Comparison of ENCODE assay signal across 19 cellular contexts in the genomic region with DNA sequence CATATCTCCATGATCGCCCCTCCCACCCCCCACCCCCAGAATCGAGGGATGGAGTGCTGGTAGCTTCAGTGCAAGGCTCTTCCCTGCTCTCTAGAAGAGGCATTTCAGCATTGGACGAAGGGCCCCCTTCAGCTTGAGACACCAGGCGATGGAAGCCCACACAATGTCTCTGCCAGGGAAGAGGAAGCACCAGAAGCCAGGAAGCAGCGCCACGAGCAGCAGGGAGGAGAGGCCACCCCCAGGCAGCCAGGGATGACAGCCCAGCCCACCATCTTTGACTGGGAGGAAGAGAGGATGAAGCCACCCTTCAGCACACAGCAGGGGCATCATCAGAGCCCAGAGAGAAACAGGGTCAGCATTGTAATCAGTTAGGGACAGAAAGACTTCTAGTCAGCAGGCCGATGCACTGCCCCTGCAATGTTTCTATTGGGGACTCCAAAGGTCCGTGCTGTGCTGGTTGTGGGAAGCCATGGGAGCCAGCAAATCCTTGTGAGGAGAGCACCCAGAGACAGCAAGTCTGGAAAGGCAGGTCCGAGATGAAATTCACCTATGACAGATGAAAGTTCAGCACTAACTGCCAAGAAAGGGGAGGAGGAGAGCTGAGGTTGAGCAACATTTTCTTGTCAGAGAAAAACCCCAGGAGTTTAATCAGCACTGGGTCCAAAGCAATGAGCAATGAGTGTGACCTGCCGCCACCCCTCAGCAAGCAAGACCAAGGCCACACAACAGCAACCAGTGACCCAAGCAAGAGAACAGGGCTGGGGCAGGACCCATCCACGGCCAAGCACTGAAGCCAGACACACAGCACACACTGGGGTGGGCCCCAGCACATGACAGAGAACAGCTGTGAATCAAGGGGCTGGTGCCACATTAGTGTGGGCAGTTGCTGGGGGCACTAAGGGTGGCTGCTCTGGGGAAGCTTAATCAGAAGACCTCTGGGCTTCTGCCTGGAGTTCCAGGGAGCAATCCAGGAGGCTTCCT. TPM values are rescaled to one million over a fixed set of nuclear protein-coding genes. Genes with fewer than 3 reads are reported as not detected.
DNase-seq lines count a peak whose midpoint lies in the region; ATAC-seq, FAIRE-seq and TF ChIP-seq lines count a peak whose summit lies in the region.
"Had no signal": no experiment of that assay in that cellular context is flagged by ENCODE, and none has a peak within 500 bp of the region (broad histone marks: within the 10 kb centered on the region; RNA-seq: fewer than 3 reads in every experiment).

No MANE protein-coding gene starts in this region.

- H3K4me1 Mint-ChIP-seq in activated CD8-positive, alpha-beta memory T cell treated with anti-CD3 and anti-CD28 coated beads, Interleukin-2, amount 10 ng/mL, durations not matched to agents 7 days and 5 days: no peaks in the 10 kb centered on the region
- H3K4me1 Mint-ChIP-seq: T-helper 17 cell had no signal

- peak; percentile 25 for DNase-seq in activated CD8-positive, alpha-beta memory T cell treated with anti-CD3 and anti-CD28 coated beads, Interleukin-2, amount 10 ng/mL, durations not matched to agents 7 days and 5 days
- no peak for DNase-seq in activated CD8-positive, alpha-beta memory T cell treated with anti-CD3 and anti-CD28 coated beads, Interleukin-2, amount 50 U/mL, for 4 hours
- DNase-seq in ecto neural progenitor cell (ENCODE audit: low spot score) (peak; percentile 33), HepG2 (ENCODE audit: low spot score) (peak; percentile 52), tibial nerve (ENCODE audit: low spot score in 2 of 2) (peak; percentile 61 to 63), NAMALWA (ENCODE audit: low spot score) (no peak), T1000 (lab: John Stamatoyannopoulos, UW) (no peak), NCI-H2081 treated with DMSO at 0.1 percent for 48 hours (lab: John Stamatoyannopoulos, UW) (no peak)
- DNase-seq: activated CD4-positive, alpha-beta T cell treated with anti-CD3 and anti-CD28 coated beads for 4 hours; DMS 273 treated with DMSO at 0.1 percent for 48 hours; effector memory CD4-positive, alpha-beta T cell; heart right ventricle; lower lobe of right lung; occipital lobe; PC-3; stimulated activated CD8-positive, alpha-beta memory T cell treated with anti-CD3 and anti-CD28 coated beads, Interleukin-4, amount 100 ng/mL, for 48 hours; T-helper 17 cell; upper lobe of right lung had no signal

- BruUV-seq in HepG2 (replicated peaks; lab: Mats Ljungman, UMichigan): no TSS peak

- no peak overlapping the region for H3K9ac ChIP-seq in HepG2 (ENCODE audit: insufficient read depth, low read depth, low read length)

- H3K36me3 ChIP-seq in HepG2 (replicated peaks in 1 of 2; ENCODE audit: control insufficient read depth in 1 of 2, insufficient read depth in 2 of 2, low read length in 2 of 2) (no peaks in the 10 kb centered on the region), tibial nerve (peaks cover 0 to 4% (median 0%) of the 10 kb centered on the region in 3 donors)
- H3K36me3 ChIP-seq: ascending aorta, heart right ventricle, lower lobe of right lung, upper lobe of right lung had no signal

- intact Hi-C loops in HepG2 (cut with micrococcal nuclease; ENCODE audit: unreplicated experiment): no loop called here

- H3K27me3 ChIP-seq in HepG2 (ENCODE audit: control insufficient read depth in 1 of 2, insufficient read depth in 2 of 2, low read length in 2 of 2) (0 out of 5 replicates have a peak, but pooled peaks cover 2 to 5% of the 10 kb centered on the region in 2 experiments), tibial nerve (no peaks in the 10 kb centered on the region)
- H3K27me3 ChIP-seq: ascending aorta, heart right ventricle, upper lobe of right lung had no signal

- H3K9me3 ChIP-seq in HepG2 (ENCODE audit: low read length) (no peaks in the 10 kb centered on the region), tibial nerve (no peaks in the 10 kb centered on the region)
- H3K9me3 ChIP-seq: ascending aorta, heart right ventricle, lower lobe of right lung, upper lobe of right lung had no signal

- 12% methylated on average over 10 of the region's 11 CpGs for WGBS in HepG2 (ENCODE audit: low lambda C conversion rate)
- WGBS in tibial nerve, 2 donors: 46 to 55% methylated on average over 11 of the region's 11 CpGs

- no peaks in the 10 kb centered on the region for H3K27me3 Mint-ChIP-seq in activated CD8-positive, alpha-beta memory T cell treated with anti-CD3 and anti-CD28 coated beads, Interleukin-2, amount 10 ng/mL, durations not matched to agents 7 days and 5 days

- in situ Hi-C loops in HepG2 (cut with HindIII; ENCODE audit: extremely low pct_ligation_motif_present, low pct_unique_long_range_greater_than_20kb): no loop called here

- no peaks in the 10 kb centered on the region for H4K20me1 ChIP-seq in HepG2 (ENCODE audit: insufficient read depth, low read length)

- H3K27ac Mint-ChIP-seq in activated CD8-positive, alpha-beta memory T cell treated with anti-CD3 and anti-CD28 coated beads, Interleukin-2, amount 10 ng/mL, durations not matched to agents 7 days and 5 days: no peak overlapping the region
- H3K27ac Mint-ChIP-seq: T-helper 17 cell had no signal

- H2AFZ ChIP-seq in HepG2 (ENCODE audit: low read length): no peak overlapping the region

- TF ChIP-seq POLR2A in HepG2 (IDR thresholded peaks at IDR 0.05; ENCODE audit: insufficient read depth in 1 of 2, low read depth in 2 of 2, low read length in 2 of 2) (no peak), tibial nerve (IDR thresholded peaks at IDR 0.05) (no peak)

- no peaks in the 10 kb centered on the region for H3K36me3 Mint-ChIP-seq in activated CD8-positive, alpha-beta memory T cell treated with anti-CD3 and anti-CD28 coated beads, Interleukin-2, amount 10 ng/mL, durations not matched to agents 7 days and 5 days

- H3K4me3 Mint-ChIP-seq in activated CD8-positive, alpha-beta memory T cell treated with anti-CD3 and anti-CD28 coated beads, Interleukin-2, amount 10 ng/mL, durations not matched to agents 7 days and 5 days: no peak overlapping the region
- H3K4me3 Mint-ChIP-seq: T-helper 17 cell had no signal

- H3K27ac ChIP-seq in HepG2 (ENCODE audit: extremely low read length, insufficient read depth, low read length) (no peak overlapping the region), tibial nerve (peak overlapping the region in 1 of 4 donors; percentile 41)
- H3K27ac ChIP-seq: ascending aorta, heart right ventricle, lower lobe of right lung, upper lobe of right lung had no signal

- peaks cover 48% of the 10 kb centered on the region for H3K4me1 ChIP-seq in HepG2 (ENCODE audit: insufficient read depth, low read length)
- H3K4me1 ChIP-seq in tibial nerve: peaks cover 0 to 8% (median 0%) of the 10 kb centered on the region in 4 donors
- H3K4me1 ChIP-seq: ascending aorta, lower lobe of right lung, upper lobe of right lung had no signal

- peak; percentile 88 for FAIRE-seq in HepG2 (lab: Jason Lieb, UNC)

- no peak for TF ChIP-seq RAD21 in HepG2 (CRISPR knock-in tag; IDR thresholded peaks at IDR 0.05)

- no peak for ATAC-seq in activated CD8-positive, alpha-beta memory T cell treated with anti-CD3 and anti-CD28 coated beads, Interleukin-2, amount 10 ng/mL, durations not matched to agents 7 days and 5 days
- ATAC-seq in HepG2: peak; percentile 76
- ATAC-seq: PC-3, T-helper 17 cell, upper lobe of right lung had no signal

- H3K4me3 ChIP-seq in HepG2 (replicated peaks in 1 of 3; ENCODE audit: insufficient read depth in 1 of 3, low read depth in 2 of 3, low read length in 3 of 3) (peak overlapping the region in 1 of 3 experiments; percentile 25; a peak in 1 of 6 replicates), tibial nerve (no peak overlapping the region)
- H3K4me3 ChIP-seq: ascending aorta, heart right ventricle, lower lobe of right lung, upper lobe of right lung had no signal

- no peaks in the 10 kb centered on the region for H3K9me3 Mint-ChIP-seq in activated CD8-positive, alpha-beta memory T cell treated with anti-CD3 and anti-CD28 coated beads, Interleukin-2, amount 10 ng/mL, durations not matched to agents 7 days and 5 days (ENCODE audit: low read depth)

- peak overlapping the region; percentile 50 for H3K4me2 ChIP-seq in HepG2 (ENCODE audit: low read depth, low read length)

- POLR2A ChIA-PET in HepG2 (lab: Yijun Ruan, JAX): interaction anchor here (1.0 to 1.2 kb wide), 3 partner anchors 36 to 54 kb away, joined by 3 read pairs; partner anchors contain the start of gene DEPP1

- CTCF ChIA-PET in activated CD8-positive, alpha-beta memory T cell treated with anti-CD3 and anti-CD28 coated beads, Interleukin-2, amount 10 ng/mL, durations not matched to agents 7 days and 5 days (lab: Charles Lee): no interaction called here
- CTCF ChIA-PET in HepG2 (lab: Yijun Ruan, JAX; ENCODE audit: low intra/inter-chr PET ratio, low total read pairs): no interaction called here

- no peak for TF ChIP-seq CTCF in HepG2 (CRISPR knock-in tag; IDR thresholded peaks at IDR 0.05)
- TF ChIP-seq CTCF in tibial nerve (IDR thresholded peaks at IDR 0.05): no peak

- TF ChIP-seq EP300 in HepG2 (IDR thresholded peaks at IDR 0.05; ENCODE audit: low read depth in 2 of 2, low read length in 2 of 2): peak in 1 of 2 experiments; percentile 40; a peak in 1 of 4 replicates
- no peak for TF ChIP-seq EP300 in HepG2 (CRISPR knock-in tag; IDR thresholded peaks at IDR 0.05; ENCODE audit: borderline replicate concordance)
- TF ChIP-seq EP300 in tibial nerve (IDR thresholded peaks at IDR 0.05): peak in 1 of 2 donors; percentile 62

- H3K79me2 ChIP-seq in HepG2 (ENCODE audit: insufficient read depth, low read length): no peaks in the 10 kb centered on the region

RNA-seq across cellular contexts. Expression of gene TMEM72, which starts 15.9 kb away (rescaled TPM):
- not detected for total RNA-seq in activated CD8-positive, alpha-beta memory T cell treated with anti-CD3 and anti-CD28 coated beads, Interleukin-2, amount 10 ng/mL, durations not matched to agents 7 days and 5 days
- total RNA-seq in HepG2 (2016; rRNA removed; fragmentation: Illumina TruSeq; extraction: Trizol) (0.04 TPM in 1 of 2 replicates, not detected in the other), tibial nerve (under 1 TPM in 2 of 4 donors, not detected in 2; 0.20 to 0.21 TPM)
- total RNA-seq in HepG2 (2016; cell fraction: cytosol; rRNA removed; fragmentation: Illumina TruSeq; extraction: Trizol; ENCODE audit: low read depth): 0.09 TPM in 1 of 2 replicates, not detected in the other
- 0.04 TPM in 1 of 2 replicates, not detected in the other for total RNA-seq in HepG2 (2016; cell fraction: insoluble cytoplasmic fraction; rRNA removed; fragmentation: Illumina TruSeq; extraction: Trizol)
- 0.12 TPM in 1 of 2 replicates, not detected in the other for total RNA-seq in HepG2 (2016; cell fraction: membrane; rRNA removed; fragmentation: Illumina TruSeq; extraction: Trizol)
- 0.16 and 0.19 TPM in 2 replicates for total RNA-seq in HepG2 (2016; cell fraction: nucleus; rRNA removed; fragmentation: Illumina TruSeq; extraction: Trizol)
- polyA plus RNA-seq in HepG2 (2011; rRNA removed): not detected in 2 replicates
- not detected in 2 replicates for polyA plus RNA-seq in HepG2 (2011; cell fraction: cytosol; rRNA removed)
- not detected in 2 replicates for polyA plus RNA-seq in HepG2 (2011; cell fraction: nucleus; rRNA removed)
- not detected in 2 replicates for polyA plus RNA-seq in HepG2 (2012)
- polyA plus RNA-seq in HepG2 (2016; cell fraction: cytosol; fragmentation: Illumina TruSeq; extraction: Trizol; ENCODE audit: low read depth): not detected in 2 replicates
- not detected in 2 replicates for polyA plus RNA-seq in HepG2 (2016; cell fraction: insoluble cytoplasmic fraction; fragmentation: Illumina TruSeq; extraction: Trizol; ENCODE audit: low read depth)
- not detected in 2 replicates for polyA plus RNA-seq in HepG2 (2016; cell fraction: membrane; fragmentation: Illumina TruSeq; extraction: Trizol; ENCODE audit: low read depth)
- not detected in 2 replicates for polyA plus RNA-seq in HepG2 (2016; cell fraction: nucleus; fragmentation: Illumina TruSeq; extraction: Trizol; ENCODE audit: insufficient read depth, low read depth)
- polyA minus RNA-seq in HepG2 (2011; rRNA and poly(A)+ RNA removed; ENCODE audit: low replicate concordance): not detected in 2 replicates
- polyA minus RNA-seq in HepG2 (2011; cell fraction: cytosol; rRNA and poly(A)+ RNA removed): not detected in 2 replicates
- 0.13 and 0.25 TPM in 2 replicates for polyA minus RNA-seq in HepG2 (2011; cell fraction: nucleus; rRNA and poly(A)+ RNA removed)
- total RNA-seq: ascending aorta, lower lobe of right lung, PC-3, T-helper 17 cell, upper lobe of right lung had no signal
- polyA plus RNA-seq: heart right ventricle had no signal

RNA-seq across cellular contexts. Expression of gene RASSF4, which starts 32.5 kb away (rescaled TPM):
- 1 to 10 TPM; 1.2 to 3.1 TPM for total RNA-seq in activated CD8-positive, alpha-beta memory T cell treated with anti-CD3 and anti-CD28 coated beads, Interleukin-2, amount 10 ng/mL, durations not matched to agents 7 days and 5 days
- total RNA-seq in HepG2 (2016; rRNA removed; fragmentation: Illumina TruSeq; extraction: Trizol) (49.9 and 51.7 TPM in 2 replicates), tibial nerve (100 to 1,000 TPM; 153 to 275 (median 185) TPM)
- 22.4 and 22.8 TPM in 2 replicates for total RNA-seq in HepG2 (2016; cell fraction: cytosol; rRNA removed; fragmentation: Illumina TruSeq; extraction: Trizol; ENCODE audit: low read depth)
- 49.9 and 50.1 TPM in 2 replicates for total RNA-seq in HepG2 (2016; cell fraction: insoluble cytoplasmic fraction; rRNA removed; fragmentation: Illumina TruSeq; extraction: Trizol)
- total RNA-seq in HepG2 (2016; cell fraction: membrane; rRNA removed; fragmentation: Illumina TruSeq; extraction: Trizol): 39.2 and 45.6 TPM in 2 replicates
- 52.1 and 54.6 TPM in 2 replicates for total RNA-seq in HepG2 (2016; cell fraction: nucleus; rRNA removed; fragmentation: Illumina TruSeq; extraction: Trizol)
- 34.0 and 39.7 TPM in 2 replicates for polyA plus RNA-seq in HepG2 (2011; rRNA removed)
- 20.4 and 25.8 TPM in 2 replicates for polyA plus RNA-seq in HepG2 (2011; cell fraction: cytosol; rRNA removed)
- polyA plus RNA-seq in HepG2 (2011; cell fraction: nucleus; rRNA removed): 140 TPM in 2 replicates
- 25.0 and 26.7 TPM in 2 replicates for polyA plus RNA-seq in HepG2 (2012)
- 18.5 and 22.5 TPM in 2 replicates for polyA plus RNA-seq in HepG2 (2016; cell fraction: cytosol; fragmentation: Illumina TruSeq; extraction: Trizol; ENCODE audit: low read depth)
- 53.5 and 57.9 TPM in 2 replicates for polyA plus RNA-seq in HepG2 (2016; cell fraction: insoluble cytoplasmic fraction; fragmentation: Illumina TruSeq; extraction: Trizol; ENCODE audit: low read depth)
- polyA plus RNA-seq in HepG2 (2016; cell fraction: membrane; fragmentation: Illumina TruSeq; extraction: Trizol; ENCODE audit: low read depth): 31.2 and 31.3 TPM in 2 replicates
- 84.5 and 98.6 TPM in 2 replicates for polyA plus RNA-seq in HepG2 (2016; cell fraction: nucleus; fragmentation: Illumina TruSeq; extraction: Trizol; ENCODE audit: insufficient read depth, low read depth)
- polyA minus RNA-seq in HepG2 (2011; rRNA and poly(A)+ RNA removed; ENCODE audit: low replicate concordance): 0.12 and 67.0 TPM in 2 replicates
- 13.4 and 16.0 TPM in 2 replicates for polyA minus RNA-seq in HepG2 (2011; cell fraction: cytosol; rRNA and poly(A)+ RNA removed)
- polyA minus RNA-seq in HepG2 (2011; cell fraction: nucleus; rRNA and poly(A)+ RNA removed): 74.3 and 88.9 TPM in 2 replicates

RNA-seq across cellular contexts. Expression of gene DEPP1, which starts 51.5 kb away (rescaled TPM):
- under 1 TPM in 1 of 2 experiments, not detected in 1; 0.37 TPM for total RNA-seq in activated CD8-positive, alpha-beta memory T cell treated with anti-CD3 and anti-CD28 coated beads, Interleukin-2, amount 10 ng/mL, durations not matched to agents 7 days and 5 days
- 11.2 and 14.8 TPM in 2 replicates for total RNA-seq in HepG2 (2016; rRNA removed; fragmentation: Illumina TruSeq; extraction: Trizol)
- total RNA-seq in HepG2 (2016; cell fraction: cytosol; rRNA removed; fragmentation: Illumina TruSeq; extraction: Trizol; ENCODE audit: low read depth): 3.0 and 5.0 TPM in 2 replicates
- total RNA-seq in HepG2 (2016; cell fraction: insoluble cytoplasmic fraction; rRNA removed; fragmentation: Illumina TruSeq; extraction: Trizol): 9.0 and 15.3 TPM in 2 replicates
- 9.0 and 9.3 TPM in 2 replicates for total RNA-seq in HepG2 (2016; cell fraction: membrane; rRNA removed; fragmentation: Illumina TruSeq; extraction: Trizol)
- 15.1 and 16.0 TPM in 2 replicates for total RNA-seq in HepG2 (2016; cell fraction: nucleus; rRNA removed; fragmentation: Illumina TruSeq; extraction: Trizol)
- polyA plus RNA-seq in HepG2 (2011; rRNA removed): 270 and 338 TPM in 2 replicates
- polyA plus RNA-seq in HepG2 (2011; cell fraction: cytosol; rRNA removed): 261 and 317 TPM in 2 replicates
- 103 and 135 TPM in 2 replicates for polyA plus RNA-seq in HepG2 (2011; cell fraction: nucleus; rRNA removed)
- 132 and 232 TPM in 2 replicates for polyA plus RNA-seq in HepG2 (2012)
- polyA plus RNA-seq in HepG2 (2016; cell fraction: cytosol; fragmentation: Illumina TruSeq; extraction: Trizol; ENCODE audit: low read depth): 2.0 and 2.5 TPM in 2 replicates
- 9.3 and 11.2 TPM in 2 replicates for polyA plus RNA-seq in HepG2 (2016; cell fraction: insoluble cytoplasmic fraction; fragmentation: Illumina TruSeq; extraction: Trizol; ENCODE audit: low read depth)
- polyA plus RNA-seq in HepG2 (2016; cell fraction: membrane; fragmentation: Illumina TruSeq; extraction: Trizol; ENCODE audit: low read depth): 3.6 and 5.2 TPM in 2 replicates
- polyA plus RNA-seq in HepG2 (2016; cell fraction: nucleus; fragmentation: Illumina TruSeq; extraction: Trizol; ENCODE audit: insufficient read depth, low read depth): 13.4 and 15.5 TPM in 2 replicates
- polyA minus RNA-seq in HepG2 (2011; rRNA and poly(A)+ RNA removed; ENCODE audit: low replicate concordance): 1.8 and 739 TPM in 2 replicates
- 249 and 254 TPM in 2 replicates for polyA minus RNA-seq in HepG2 (2011; cell fraction: cytosol; rRNA and poly(A)+ RNA removed)
- polyA minus RNA-seq in HepG2 (2011; cell fraction: nucleus; rRNA and poly(A)+ RNA removed): 107 and 142 TPM in 2 replicates
- total RNA-seq in tibial nerve: 1,000 to 10,000 TPM in 1 of 4 donors, 100 to 1,000 TPM in 3; 530 to 1,439 (median 798) TPM

Comparison
In these comparisons a context has a peak if more than half of its experiments do, and no peak if none do; other contexts are left out.
1. DNase-seq: peak in activated CD8-positive, alpha-beta memory T cell treated with anti-CD3 and anti-CD28 coated beads, Interleukin-2, amount 10 ng/mL, durations not matched to agents 7 days and 5 days (single experiment), ecto neural progenitor cell (single experiment), HepG2 (single experiment) and tibial nerve (2 of 2); none in activated CD8-positive, alpha-beta memory T cell treated with anti-CD3 and anti-CD28 coated beads, Interleukin-2, amount 50 U/mL, for 4 hours (single experiment), NAMALWA (single experiment), T1000 (single experiment) and NCI-H2081 treated with DMSO at 0.1 percent for 48 hours (single experiment).
2. RNA of gene RASSF4, which starts 32.5 kb away (total RNA-seq): 153 to 275 TPM in tibial nerve and 22.4 to 54.6 TPM in HepG2; 1.2 to 3.1 TPM in activated CD8-positive, alpha-beta memory T cell treated with anti-CD3 and anti-CD28 coated beads, Interleukin-2, amount 10 ng/mL, durations not matched to agents 7 days and 5 days; every median in the first group is over 4 times any median in the second.
3. RNA of gene DEPP1, which starts 51.5 kb away (total RNA-seq): 530 to 1,439 TPM in tibial nerve; 3.0 to 16.0 TPM in HepG2 and 0.37 TPM in activated CD8-positive, alpha-beta memory T cell treated with anti-CD3 and anti-CD28 coated beads, Interleukin-2, amount 10 ng/mL, durations not matched to agents 7 days and 5 days; every median in the first group is over 10 times any median in the second.